19 cellular contexts compared by ENCODE assay signal in genomic region chr4:128488055-128488705, GRCh38.
DNase-seq lines count a peak whose midpoint lies in the region; ATAC-seq, FAIRE-seq and TF ChIP-seq lines count a peak whose summit lies in the region.
"Had no signal": no experiment of that assay in that cellular context is flagged by ENCODE, and none has a peak within 500 bp of the region (broad histone marks: within the 10 kb centered on the region; RNA-seq: fewer than 3 reads in every experiment).

No MANE protein-coding gene starts in this region.

- H3K27me3 ChIP-seq in liver (ENCODE audit: control insufficient read depth in 4 of 4, insufficient read depth in 4 of 4, low read length in 3 of 4) (no peaks in the 10 kb centered on the region), HepG2 (ENCODE audit: control insufficient read depth in 1 of 2, insufficient read depth in 2 of 2, low read length in 2 of 2) (peaks cover 0 to 1% of the 10 kb centered on the region in 2 experiments; a peak in 1 of 5 replicates), small intestine (ENCODE audit: control insufficient read depth in 2 of 2, insufficient read depth in 2 of 2, low read length in 2 of 2) (no peaks in the 10 kb centered on the region), gastroesophageal sphincter (no peaks in the 10 kb centered on the region)
- H3K27me3 ChIP-seq: BLaER1 had no signal

- H2AFZ ChIP-seq in HepG2 (ENCODE audit: low read length), result no peak overlapping the region
- H2AFZ ChIP-seq: GM23248 had no signal

- no peak overlapping the region for H3K27ac ChIP-seq in liver (ENCODE audit: low read depth in 1 of 2, low read length in 2 of 2)
- H3K27ac ChIP-seq in HepG2 (ENCODE audit: extremely low read length, insufficient read depth, low read length), result no peak overlapping the region
- H3K27ac ChIP-seq in kidney (ENCODE audit: low read depth in 2 of 2, low read length in 2 of 2), result no peak overlapping the region
- H3K27ac ChIP-seq in small intestine (ENCODE audit: low read depth in 1 of 2, low read length in 1 of 2), result no peak overlapping the region
- no peak overlapping the region for H3K27ac ChIP-seq in gastroesophageal sphincter
- H3K27ac ChIP-seq: 22Rv1, BLaER1, C4-2B, GM23248 had no signal

- ATAC-seq in HepG2 (no peak), gastroesophageal sphincter (no peak)
- ATAC-seq: CD8-positive, alpha-beta T cell had no signal

- peak; percentile 8 for TF ChIP-seq CTCF in liver (IDR thresholded peaks at IDR 0.05; ENCODE audit: low read depth, low read length, missing input control)
- no peak for TF ChIP-seq CTCF in HepG2 (CRISPR knock-in tag; IDR thresholded peaks at IDR 0.05)
- TF ChIP-seq CTCF in kidney (IDR thresholded peaks at IDR 0.05; ENCODE audit: borderline replicate concordance, extremely low read depth, insufficient read depth), result no peak
- no peak for TF ChIP-seq CTCF in gastroesophageal sphincter (IDR thresholded peaks at IDR 0.05)

- H3K4me3 ChIP-seq in liver (ENCODE audit: low read depth in 1 of 3, low read length in 3 of 3), result no peak overlapping the region
- no peak overlapping the region for H3K4me3 ChIP-seq in HepG2 (replicated peaks in 1 of 3; ENCODE audit: insufficient read depth in 1 of 3, low read depth in 2 of 3, low read length in 3 of 3)
- H3K4me3 ChIP-seq in kidney (ENCODE audit: low read length in 2 of 2), result no peak overlapping the region
- no peak overlapping the region for H3K4me3 ChIP-seq in small intestine (ENCODE audit: low read depth in 1 of 2, low read length in 2 of 2)
- H3K4me3 ChIP-seq in gastroesophageal sphincter, result no peak overlapping the region
- H3K4me3 ChIP-seq: BLaER1, GM23248 had no signal

- in situ Hi-C loops in HepG2 (cut with HindIII; ENCODE audit: extremely low pct_ligation_motif_present, low pct_unique_long_range_greater_than_20kb), result no loop called here

- POLR2A ChIA-PET in HepG2 (lab: Yijun Ruan, JAX), result no interaction called here

- FAIRE-seq in HepG2 (lab: Jason Lieb, UNC) (no peak), kidney (lab: Jason Lieb, UNC) (peak; percentile 23), small intestine (lab: Jason Lieb, UNC) (no peak)
- FAIRE-seq: GM12892, H1 had no signal

- H3K79me2 ChIP-seq in HepG2 (ENCODE audit: insufficient read depth, low read length), result no peaks in the 10 kb centered on the region

- intact Hi-C loops in HepG2 (cut with micrococcal nuclease; ENCODE audit: unreplicated experiment), result no loop called here
- intact Hi-C loops in kidney (cut with DNase I), result no loop called here

- H4K20me1 ChIP-seq in HepG2 (ENCODE audit: insufficient read depth, low read length), result no peaks in the 10 kb centered on the region
- H4K20me1 ChIP-seq: BLaER1 had no signal

- TF ChIP-seq POLR2A in HepG2 (IDR thresholded peaks at IDR 0.05; ENCODE audit: insufficient read depth in 1 of 2, low read depth in 2 of 2, low read length in 2 of 2), result no peak
- no peak for TF ChIP-seq POLR2A in gastroesophageal sphincter (IDR thresholded peaks at IDR 0.05)

- H3K9ac ChIP-seq in liver (ENCODE audit: low read depth in 1 of 2, low read length in 2 of 2), result no peak overlapping the region
- H3K9ac ChIP-seq in HepG2 (ENCODE audit: insufficient read depth, low read depth, low read length), result no peak overlapping the region
- H3K9ac ChIP-seq in kidney (ENCODE audit: low read length in 2 of 2), result no peak overlapping the region
- H3K9ac ChIP-seq: BLaER1, GM23248 had no signal

- WGBS in liver, result 44% methylated on average over 3 of the region's 3 CpGs
- WGBS in HepG2 (ENCODE audit: low lambda C conversion rate), result 17% methylated on average over 3 of the region's 3 CpGs
- 10 to 61% (median 19%) methylated on average over 3 of the region's 3 CpGs for WGBS in small intestine, 3 donors
- 72% methylated on average over 2 to 3 of the region's 3 CpGs for WGBS in gastroesophageal sphincter (ENCODE audit: low coverage in 1 of 2), 2 donors

- CTCF ChIA-PET in HepG2 (lab: Yijun Ruan, JAX; ENCODE audit: low intra/inter-chr PET ratio, low total read pairs), result no interaction called here

- no peaks in the 10 kb centered on the region for H3K9me3 ChIP-seq in liver (ENCODE audit: control insufficient read depth in 4 of 4, low read length in 3 of 4)
- H3K9me3 ChIP-seq in HepG2 (ENCODE audit: low read length), result no peaks in the 10 kb centered on the region
- no peaks in the 10 kb centered on the region for H3K9me3 ChIP-seq in kidney (ENCODE audit: control insufficient read depth in 1 of 2, low read length in 2 of 2)
- H3K9me3 ChIP-seq in small intestine (ENCODE audit: control insufficient read depth, low read depth), result no peaks in the 10 kb centered on the region
- H3K9me3 ChIP-seq in gastroesophageal sphincter, result no peaks in the 10 kb centered on the region
- H3K9me3 ChIP-seq: BLaER1, Caco-2 had no signal

- DNase-seq in HepG2 (ENCODE audit: low spot score) (no peak), kidney (no peak), small intestine (peak; percentile 38)
- DNase-seq in activated CD4-positive, alpha-beta T cell treated with anti-CD3 and anti-CD28 coated beads for 1 hour, result no peak
- DNase-seq: Caco-2; CD4-positive, CD25-positive, alpha-beta regulatory T cell; CD8-positive, alpha-beta T cell; DMS153; GF-D8; GM23248; H7; HCEC 1CT had no signal

- H3K4me1 ChIP-seq in liver (ENCODE audit: control insufficient read depth in 4 of 4, insufficient read depth in 4 of 4, low read length in 3 of 4) (peaks cover 0 to 13% (median 8%) of the 10 kb centered on the region in 4 donors), HepG2 (ENCODE audit: insufficient read depth, low read length) (no peaks in the 10 kb centered on the region), kidney (ENCODE audit: control insufficient read depth in 1 of 2, insufficient read depth in 1 of 2, low read depth in 1 of 2, low read length in 2 of 2) (no peaks in the 10 kb centered on the region), small intestine (ENCODE audit: control insufficient read depth in 2 of 2, insufficient read depth in 1 of 2, low read depth in 1 of 2, low read length in 1 of 2) (no peaks in the 10 kb centered on the region), gastroesophageal sphincter (no peaks in the 10 kb centered on the region)
- H3K4me1 ChIP-seq: BLaER1 had no signal

- no TSS peak for BruUV-seq in HepG2 (replicated peaks; lab: Mats Ljungman, UMichigan)

- H3K4me2 ChIP-seq in HepG2 (ENCODE audit: low read depth, low read length), result no peak overlapping the region
- H3K4me2 ChIP-seq: BLaER1 had no signal

- no peaks in the 10 kb centered on the region for H3K36me3 ChIP-seq in liver (ENCODE audit: control insufficient read depth in 4 of 4, insufficient read depth in 3 of 4, low read depth in 1 of 4, low read length in 3 of 4)
- H3K36me3 ChIP-seq in HepG2 (replicated peaks in 1 of 2; ENCODE audit: control insufficient read depth in 1 of 2, insufficient read depth in 2 of 2, low read length in 2 of 2), result no peaks in the 10 kb centered on the region
- no peaks in the 10 kb centered on the region for H3K36me3 ChIP-seq in kidney (ENCODE audit: control insufficient read depth in 1 of 2, insufficient read depth in 2 of 2, low read length in 2 of 2)
- no peaks in the 10 kb centered on the region for H3K36me3 ChIP-seq in small intestine (ENCODE audit: control insufficient read depth in 2 of 2, insufficient read depth in 2 of 2, low read length in 2 of 2)
- no peaks in the 10 kb centered on the region for H3K36me3 ChIP-seq in gastroesophageal sphincter
- H3K36me3 ChIP-seq: BLaER1 had no signal

- TF ChIP-seq EP300 in HepG2 (IDR thresholded peaks at IDR 0.05; ENCODE audit: low read depth in 2 of 2, low read length in 2 of 2), result no peak
- TF ChIP-seq EP300 in HepG2 (CRISPR knock-in tag; IDR thresholded peaks at IDR 0.05; ENCODE audit: borderline replicate concordance), result no peak
- TF ChIP-seq EP300 in gastroesophageal sphincter (IDR thresholded peaks at IDR 0.05), result no peak

- TF ChIP-seq RAD21 in liver (IDR thresholded peaks at IDR 0.05), result peak; percentile 24 to 59
- TF ChIP-seq RAD21 in HepG2 (CRISPR knock-in tag; IDR thresholded peaks at IDR 0.05), result no peak

TF ChIP-seq in liver, 16 proteins besides CTCF, POLR2A, EP300 and RAD21:
- TF ChIP-seq SP1 (IDR thresholded peaks at IDR 0.05), result peak; percentile 39
- no peak for TF ChIP-seq FOXA2 (IDR thresholded peaks at IDR 0.05)
- peak in 1 of 2 donors; percentile 46 for TF ChIP-seq EGR1 (IDR thresholded peaks at IDR 0.05; ENCODE audit: low read depth in 2 of 2)
- peak; percentile 77 to 80 for TF ChIP-seq RXRA (IDR thresholded peaks at IDR 0.05)
- peak in 1 of 2 donors; percentile 69 for TF ChIP-seq JUND (IDR thresholded peaks at IDR 0.05)
- TF ChIP-seq MAX (IDR thresholded peaks at IDR 0.05), result peak; percentile 44
- TF ChIP-seq FOXA1 (IDR thresholded peaks at IDR 0.05), result no peak
- peak; percentile 27 for TF ChIP-seq HNF4G (IDR thresholded peaks at IDR 0.05)
- TF ChIP-seq NR2F2 (IDR thresholded peaks at IDR 0.05), result no peak
- TF ChIP-seq HNF4A (conservative IDR thresholded peaks at IDR 0.05), result peak; percentile 91 to 94

TF ChIP-seq in HepG2, 621 proteins besides CTCF, POLR2A, EP300 and RAD21 (continues in another document):
- TF ChIP-seq BRCA1 (CRISPR knock-in tag; IDR thresholded peaks at IDR 0.05) (no peak), MAX (IDR thresholded peaks at IDR 0.05) (no peak), ZNF343 (CRISPR knock-in tag; IDR thresholded peaks at IDR 0.05) (no peak), NCOA2 (CRISPR knock-in tag; IDR thresholded peaks at IDR 0.05) (no peak), ZNF121 (CRISPR knock-in tag; IDR thresholded peaks at IDR 0.05) (no peak), PRPF4 (IDR thresholded peaks at IDR 0.05; ENCODE audit: low read depth, low read length, poor library complexity, severe bottlenecking) (no peak), BRD4 (CRISPR knock-in tag; IDR thresholded peaks at IDR 0.05) (no peak), ZNF260 (CRISPR knock-in tag; IDR thresholded peaks at IDR 0.05; ENCODE audit: borderline replicate concordance, low read depth) (no peak), ZNF672 (CRISPR knock-in tag; IDR thresholded peaks at IDR 0.05) (no peak), HNF1B (CRISPR knock-in tag; IDR thresholded peaks at IDR 0.05) (no peak), PHF5A (CRISPR knock-in tag; IDR thresholded peaks at IDR 0.05; ENCODE audit: low read depth, unreplicated experiment) (no peak), ATF1 (CRISPR knock-in tag; IDR thresholded peaks at IDR 0.05) (no peak)
